Comparison of ENCODE assay signal across 14 cellular contexts in genomic region chr3:20739814-20740213, GRCh38.
DNase-seq lines count a peak whose midpoint lies in the region; ATAC-seq and TF ChIP-seq lines count a peak whose summit lies in the region.
"Had no signal": no experiment of that assay in that cellular context is flagged by ENCODE, and none has a peak within 500 bp of the region (broad histone marks: within the 10 kb centered on the region; RNA-seq: fewer than 3 reads in every experiment).

No MANE protein-coding gene starts in this region.

- no peaks in the 10 kb centered on the region for H3K4me1 Mint-ChIP-seq in CD8-positive, alpha-beta memory T cell
- peaks cover 30% of the 10 kb centered on the region for H3K4me1 Mint-ChIP-seq in endodermal cell

- ATAC-seq in Right ventricle myocardium inferior = peak; percentile 50

- TF ChIP-seq POLR2A in uterus (IDR thresholded peaks at IDR 0.05) = no peak

- H3K27me3 ChIP-seq in right atrium auricular region = no peaks in the 10 kb centered on the region
- no peaks in the 10 kb centered on the region for H3K27me3 ChIP-seq in uterus
- no peaks in the 10 kb centered on the region for H3K27me3 ChIP-seq in CD8-positive, alpha-beta memory T cell (ENCODE audit: insufficient read depth, low read length, poor library complexity, severe bottlenecking)
- no peaks in the 10 kb centered on the region for H3K27me3 ChIP-seq in endodermal cell (ENCODE audit: control insufficient read depth, insufficient read depth, low read length, poor library complexity, severe bottlenecking)
- H3K27me3 ChIP-seq: hepatocyte, suprapubic skin had no signal

- intact Hi-C loops in Right ventricle myocardium inferior (cut with DNase I) = loop anchor here (1.0 kb wide), 1 partner anchor 228 kb away; no protein-coding TSS in a partner anchor
- intact Hi-C loops in uterus (cut with DNase I; ENCODE audit: low total_unique reads) = no loop called here

- no peak overlapping the region for H3K4me3 Mint-ChIP-seq in CD8-positive, alpha-beta memory T cell
- no peak overlapping the region for H3K4me3 Mint-ChIP-seq in endodermal cell

- no peaks in the 10 kb centered on the region for H3K27me3 Mint-ChIP-seq in CD8-positive, alpha-beta memory T cell
- H3K27me3 Mint-ChIP-seq in endodermal cell (ENCODE audit: insufficient read depth) = no peaks in the 10 kb centered on the region

- H3K4me1 ChIP-seq in right atrium auricular region (no peaks in the 10 kb centered on the region), uterus (no peaks in the 10 kb centered on the region), endodermal cell (ENCODE audit: control insufficient read depth, insufficient read depth, low read length) (peaks cover 9% of the 10 kb centered on the region)
- no peaks in the 10 kb centered on the region for H3K4me1 ChIP-seq in CD8-positive, alpha-beta memory T cell (ENCODE audit: insufficient read depth, low read length)
- H3K4me1 ChIP-seq: suprapubic skin had no signal

- no peak overlapping the region for H3K27ac ChIP-seq in right atrium auricular region
- peak overlapping the region; percentile 38 to 53 for H3K27ac ChIP-seq in uterus
- H3K27ac ChIP-seq in CD8-positive, alpha-beta memory T cell (ENCODE audit: low read depth, low read length) = no peak overlapping the region
- no peak overlapping the region for H3K27ac ChIP-seq in endodermal cell (ENCODE audit: low read depth, low read length)
- H3K27ac ChIP-seq: hepatocyte, SK-N-MC, suprapubic skin had no signal

- peaks cover 0 to 12% (median 0%) of the 10 kb centered on the region in 5 donors for H3K9me3 Mint-ChIP-seq in CD8-positive, alpha-beta memory T cell
- no peaks in the 10 kb centered on the region for H3K9me3 Mint-ChIP-seq in endodermal cell

- TF ChIP-seq CTCF in right atrium auricular region (IDR thresholded peaks at IDR 0.05) = peak in 1 of 2 donors; percentile 49
- no peak for TF ChIP-seq CTCF in fibroblast of villous mesenchyme (IDR thresholded peaks at IDR 0.05; ENCODE audit: insufficient read depth, low read depth, low read length)
- no peak for TF ChIP-seq CTCF in uterus (IDR thresholded peaks at IDR 0.05)
- no peak for TF ChIP-seq CTCF in endodermal cell (conservative IDR thresholded peaks at IDR 0.05)

- H3K9ac ChIP-seq in endodermal cell (ENCODE audit: extremely low read depth, low read length, poor library complexity, severe bottlenecking) = no peak overlapping the region

- H3K36me3 Mint-ChIP-seq in CD8-positive, alpha-beta memory T cell = no peaks in the 10 kb centered on the region
- H3K36me3 Mint-ChIP-seq in endodermal cell (ENCODE audit: low read depth) = no peaks in the 10 kb centered on the region

- H3K36me3 ChIP-seq in right atrium auricular region = no peaks in the 10 kb centered on the region
- H3K36me3 ChIP-seq in uterus = no peaks in the 10 kb centered on the region
- no peaks in the 10 kb centered on the region for H3K36me3 ChIP-seq in CD8-positive, alpha-beta memory T cell (ENCODE audit: insufficient read depth, low read length)
- no peaks in the 10 kb centered on the region for H3K36me3 ChIP-seq in endodermal cell (ENCODE audit: control insufficient read depth, insufficient read depth, low read length)
- H3K36me3 ChIP-seq: suprapubic skin had no signal

- no peak overlapping the region for H3K27ac Mint-ChIP-seq in CD8-positive, alpha-beta memory T cell
- H3K27ac Mint-ChIP-seq in endodermal cell = no peak overlapping the region

- no peak for DNase-seq in Right ventricle myocardium inferior (ENCODE audit: missing footprints)
- no peak for DNase-seq in right atrium auricular region (ENCODE audit: low spot score)
- DNase-seq in RPMI7951 (ENCODE audit: low read depth) = peak; percentile 26
- DNase-seq in fibroblast of villous mesenchyme (ENCODE audit: low read depth) = peak; percentile 7
- DNase-seq in uterus = no peak
- no peak for DNase-seq in 8988T
- DNase-seq in CD8-positive, alpha-beta memory T cell = no peak
- no peak for DNase-seq in endodermal cell
- DNase-seq: activated CD4-positive, alpha-beta T cell treated with anti-CD3 and anti-CD28 coated beads, Interleukin-2, amount 50 U/mL, for 4 hours; activated T-cell treated with anti-CD3 and anti-CD28 coated beads, Interleukin-2, amount 50 U/mL, for 48 hours; left cardiac atrium had no signal

- H3K9me3 ChIP-seq in right atrium auricular region (no peaks in the 10 kb centered on the region), uterus (no peaks in the 10 kb centered on the region), endodermal cell (ENCODE audit: control insufficient read depth, low read length) (no peaks in the 10 kb centered on the region)
- no peaks in the 10 kb centered on the region for H3K9me3 ChIP-seq in CD8-positive, alpha-beta memory T cell (ENCODE audit: low read length)
- H3K9me3 ChIP-seq: suprapubic skin had no signal

- POLR2A ChIA-PET in CD8-positive, alpha-beta memory T cell (lab: Charles Lee) = no interaction called here

- H3K4me3 ChIP-seq in right atrium auricular region (no peak overlapping the region), fibroblast of villous mesenchyme (ENCODE audit: low read depth, low read length) (no peak overlapping the region), uterus (no peak overlapping the region), endodermal cell (ENCODE audit: low read length) (no peak overlapping the region)
- H3K4me3 ChIP-seq in CD8-positive, alpha-beta memory T cell (ENCODE audit: low read length) = no peak overlapping the region
- H3K4me3 ChIP-seq: hepatocyte, SK-N-MC, suprapubic skin had no signal

- CTCF ChIA-PET in CD8-positive, alpha-beta memory T cell (lab: Charles Lee) = no interaction called here

Comparison
In these comparisons a context has a peak if more than half of its experiments do, and no peak if none do; other contexts are left out.
1. DNase-seq: peak in RPMI7951 (single experiment) and fibroblast of villous mesenchyme (single experiment); none in Right ventricle myocardium inferior (single experiment), right atrium auricular region (single experiment), uterus (0 of 2), 8988T (single experiment), CD8-positive, alpha-beta memory T cell (0 of 5) and endodermal cell (single experiment).
2. H3K27ac ChIP-seq: peak in uterus (2 of 2); none in right atrium auricular region (0 of 2), CD8-positive, alpha-beta memory T cell (single experiment) and endodermal cell (single experiment).